Comparison of ENCODE assay signal across 20 cellular contexts in genomic region chr7:45889367-45890067, GRCh38. TPM values are rescaled to one million over a fixed set of nuclear protein-coding genes. Genes with fewer than 3 reads are reported as not detected.
DNase-seq lines count a peak whose midpoint lies in the region; ATAC-seq and TF ChIP-seq lines count a peak whose summit lies in the region.
"Had no signal": no experiment of that assay in that cellular context is flagged by ENCODE, and none has a peak within 500 bp of the region (broad histone marks: within the 10 kb centered on the region; RNA-seq: fewer than 3 reads in every experiment).

No MANE protein-coding gene starts in this region.

- peak; percentile 62 for TF ChIP-seq POLR2A in right lobe of liver (IDR thresholded peaks at IDR 0.05)

- H3K9ac ChIP-seq in SK-N-SH, result no peak overlapping the region

- H3K4me1 Mint-ChIP-seq in type B pancreatic cell (ENCODE audit: unreplicated experiment), result peaks cover 6% of the 10 kb centered on the region
- peaks cover 2% of the 10 kb centered on the region for H3K4me1 Mint-ChIP-seq in activated CD4-positive, alpha-beta memory T cell treated with anti-CD3 and anti-CD28 coated beads, Interleukin-2, amount 10 ng/mL, durations not matched to agents 7 days and 5 days
- H3K4me1 Mint-ChIP-seq: immature natural killer cell; stimulated activated effector memory CD8-positive, alpha-beta T cell treated with anti-CD3 and anti-CD28 coated beads, Interleukin-12 subunit alpha, Interleukin-12 subunit beta, amount 100 ng/mL, for 72 hours had no signal

- no peaks in the 10 kb centered on the region for H3K36me3 Mint-ChIP-seq in type B pancreatic cell
- H3K36me3 Mint-ChIP-seq in activated CD4-positive, alpha-beta memory T cell treated with anti-CD3 and anti-CD28 coated beads, Interleukin-2, amount 10 ng/mL, durations not matched to agents 7 days and 5 days (ENCODE audit: low read depth), result no peaks in the 10 kb centered on the region
- H3K36me3 Mint-ChIP-seq: activated naive CD8-positive, alpha-beta T cell; immature natural killer cell; naive thymus-derived CD4-positive, alpha-beta T cell; stimulated activated effector memory CD8-positive, alpha-beta T cell treated with anti-CD3 and anti-CD28 coated beads, Interleukin-12 subunit alpha, Interleukin-12 subunit beta, amount 100 ng/mL, for 72 hours had no signal

- intact Hi-C loops in right lobe of liver (cut with DNase I), result loop anchor here in 1 of 2 donors (10.0 kb wide), 1 partner anchor 185 kb away; no protein-coding TSS in a partner anchor

- H3K36me3 ChIP-seq in SK-N-SH (replicated peaks in 1 of 2; ENCODE audit: control insufficient read depth in 1 of 2, insufficient read depth in 2 of 2, low read length in 1 of 2) (no peaks in the 10 kb centered on the region), right lobe of liver (peaks cover 0 to 31% (median 9%) of the 10 kb centered on the region in 4 donors)
- H3K36me3 ChIP-seq: brain microvascular endothelial cell, lower lobe of right lung, thoracic aorta had no signal

- no peak for TF ChIP-seq CTCF in SK-N-SH (IDR thresholded peaks at IDR 0.05)
- no peak for TF ChIP-seq CTCF in choroid plexus epithelial cell (conservative IDR thresholded peaks at IDR 0.05; ENCODE audit: low read depth, low read length)
- TF ChIP-seq CTCF in right lobe of liver (IDR thresholded peaks at IDR 0.05), result no peak
- TF ChIP-seq CTCF in type B pancreatic cell (conservative IDR thresholded peaks at IDR 0.05), result no peak

- no peak for DNase-seq in SK-N-SH
- peak; percentile 36 for DNase-seq in choroid plexus epithelial cell (ENCODE audit: low read depth)
- DNase-seq in right lobe of liver, result no peak
- no peak for DNase-seq in type B pancreatic cell (ENCODE audit: extremely low spot score, unreplicated experiment)
- no peak for DNase-seq in AG08395 (ENCODE audit: low spot score)
- DNase-seq in SKM-1 treated with dmso at 0.1 percent for 144 hours (lab: John Stamatoyannopoulos, UW; ENCODE audit: unreplicated experiment), result no peak
- no peak for DNase-seq in activated CD4-positive, alpha-beta memory T cell treated with anti-CD3 and anti-CD28 coated beads, Interleukin-2, amount 10 ng/mL, durations not matched to agents 7 days and 5 days
- DNase-seq: activated CD8-positive, alpha-beta memory T cell treated with anti-CD3 and anti-CD28 coated beads for 24 hours; brain microvascular endothelial cell; C1 segment of cervical spinal cord; immature natural killer cell; lower lobe of right lung; naive thymus-derived CD4-positive, alpha-beta T cell; NCI-H187 had no signal

- H3K27me3 ChIP-seq in SK-N-SH (ENCODE audit: insufficient read depth) (peaks cover 7% of the 10 kb centered on the region; the same call in 1 of the 2 replicates), right lobe of liver (no peaks in the 10 kb centered on the region)
- H3K27me3 ChIP-seq: brain microvascular endothelial cell had no signal

- no peak overlapping the region for H3K27ac Mint-ChIP-seq in type B pancreatic cell
- H3K27ac Mint-ChIP-seq in activated CD4-positive, alpha-beta memory T cell treated with anti-CD3 and anti-CD28 coated beads, Interleukin-2, amount 10 ng/mL, durations not matched to agents 7 days and 5 days, result no peak overlapping the region
- H3K27ac Mint-ChIP-seq: activated naive CD8-positive, alpha-beta T cell; immature natural killer cell; naive thymus-derived CD4-positive, alpha-beta T cell; stimulated activated effector memory CD8-positive, alpha-beta T cell treated with anti-CD3 and anti-CD28 coated beads, Interleukin-12 subunit alpha, Interleukin-12 subunit beta, amount 100 ng/mL, for 72 hours had no signal

- no peak overlapping the region for H3K4me3 ChIP-seq in SK-N-SH (ENCODE audit: low read depth in 2 of 2, low read length in 1 of 2)
- peak overlapping the region; percentile 57 for H3K4me3 ChIP-seq in choroid plexus epithelial cell (ENCODE audit: low read depth, low read length)
- peak overlapping the region; percentile 48 to 64 (median 64) for H3K4me3 ChIP-seq in right lobe of liver

- H3K27ac ChIP-seq in SK-N-SH (ENCODE audit: low read depth in 2 of 2, low read length in 1 of 2) (no peak overlapping the region), right lobe of liver (peak overlapping the region; percentile 93 to 98 (median 98))
- H3K27ac ChIP-seq: brain microvascular endothelial cell, lower lobe of right lung, thoracic aorta had no signal

- H3F3A ChIP-seq in SK-N-SH (replicated peaks; ENCODE audit: insufficient read depth), result no peaks in the 10 kb centered on the region

- H3K4me2 ChIP-seq in SK-N-SH, result 0 out of 2 replicates have a peak overlapping the region, but pooled peaks have one; percentile 76

- 74% methylated on average over 8 of the region's 8 CpGs for WGBS in SK-N-SH (ENCODE audit: low lambda C conversion rate)
- 37% methylated on average over 8 of the region's 8 CpGs for WGBS in right lobe of liver (ENCODE audit: insufficient coverage, low coverage, low lambda C conversion rate, missing lambda C conversion rate)

- no peaks in the 10 kb centered on the region for H3K79me2 ChIP-seq in SK-N-SH (ENCODE audit: insufficient read depth)

- no peak for TF ChIP-seq EP300 in SK-N-SH (IDR thresholded peaks at IDR 0.05; ENCODE audit: borderline replicate concordance in 1 of 2, low read depth in 1 of 2, low read length in 1 of 2)

- ATAC-seq in SK-N-SH treated with all-trans-retinoic acid at 6 μM for 48 hours (no peak), right lobe of liver (no peak)
- ATAC-seq: naive thymus-derived CD4-positive, alpha-beta T cell; stimulated activated effector memory CD8-positive, alpha-beta T cell treated with anti-CD3 and anti-CD28 coated beads, Interleukin-12 subunit alpha, Interleukin-12 subunit beta, amount 100 ng/mL, for 72 hours had no signal

- H3K4me3 Mint-ChIP-seq in type B pancreatic cell, result peak overlapping the region; percentile 65
- no peak overlapping the region for H3K4me3 Mint-ChIP-seq in activated CD4-positive, alpha-beta memory T cell treated with anti-CD3 and anti-CD28 coated beads, Interleukin-2, amount 10 ng/mL, durations not matched to agents 7 days and 5 days
- H3K4me3 Mint-ChIP-seq: activated naive CD8-positive, alpha-beta T cell; immature natural killer cell; naive thymus-derived CD4-positive, alpha-beta T cell; stimulated activated effector memory CD8-positive, alpha-beta T cell treated with anti-CD3 and anti-CD28 coated beads, Interleukin-12 subunit alpha, Interleukin-12 subunit beta, amount 100 ng/mL, for 72 hours had no signal

- CTCF ChIA-PET in SK-N-SH (lab: Yijun Ruan, JAX), result interaction anchor here (1.3 to 7.2 kb wide), 6 partner anchors 10 to 1291 kb away, joined by 5 to 53 read pairs (median 18); partner anchors contain the start of gene IGFBP3
- CTCF ChIA-PET in activated CD4-positive, alpha-beta memory T cell treated with anti-CD3 and anti-CD28 coated beads, Interleukin-2, amount 10 ng/mL, durations not matched to agents 7 days and 5 days (lab: Charles Lee), result no interaction called here

- no peak for TF ChIP-seq RAD21 in SK-N-SH (IDR thresholded peaks at IDR 0.05; ENCODE audit: low read length)

- H3K9me3 Mint-ChIP-seq in type B pancreatic cell, result no peaks in the 10 kb centered on the region
- H3K9me3 Mint-ChIP-seq in activated CD4-positive, alpha-beta memory T cell treated with anti-CD3 and anti-CD28 coated beads, Interleukin-2, amount 10 ng/mL, durations not matched to agents 7 days and 5 days, result no peaks in the 10 kb centered on the region
- H3K9me3 Mint-ChIP-seq: immature natural killer cell; stimulated activated effector memory CD8-positive, alpha-beta T cell treated with anti-CD3 and anti-CD28 coated beads, Interleukin-12 subunit alpha, Interleukin-12 subunit beta, amount 100 ng/mL, for 72 hours had no signal

- H3K4me1 ChIP-seq in SK-N-SH (ENCODE audit: control insufficient read depth in 1 of 2, insufficient read depth in 2 of 2, low read depth in 1 of 2, low read length in 1 of 2) (peaks cover 0 to 8% of the 10 kb centered on the region in 2 experiments; a peak in 1 of 4 replicates), right lobe of liver (peaks cover 0 to 39% (median 14%) of the 10 kb centered on the region in 4 donors)

- H3K9me2 ChIP-seq in SK-N-SH, result no peaks in the 10 kb centered on the region

- POLR2A ChIA-PET in SK-N-SH (lab: Yijun Ruan, JAX), result no interaction called here
- POLR2A ChIA-PET in activated CD4-positive, alpha-beta memory T cell treated with anti-CD3 and anti-CD28 coated beads, Interleukin-2, amount 10 ng/mL, durations not matched to agents 7 days and 5 days (lab: Charles Lee), result no interaction called here

- H2AFZ ChIP-seq in SK-N-SH (ENCODE audit: low read depth), result no peak overlapping the region

- no peaks in the 10 kb centered on the region for H3K9me3 ChIP-seq in SK-N-SH
- H3K9me3 ChIP-seq in right lobe of liver, result no peaks in the 10 kb centered on the region
- H3K9me3 ChIP-seq: lower lobe of right lung, thoracic aorta had no signal

- H4K20me1 ChIP-seq in SK-N-SH (ENCODE audit: insufficient read depth), result no peaks in the 10 kb centered on the region

- peaks cover 79% of the 10 kb centered on the region for H3K27me3 Mint-ChIP-seq in type B pancreatic cell
- H3K27me3 Mint-ChIP-seq in activated CD4-positive, alpha-beta memory T cell treated with anti-CD3 and anti-CD28 coated beads, Interleukin-2, amount 10 ng/mL, durations not matched to agents 7 days and 5 days, result peaks cover 53% of the 10 kb centered on the region

RNA-seq across cellular contexts. Expression of gene IGFBP1, which starts 1.2 kb away (rescaled TPM):
- polyA plus RNA-seq in SK-N-SH (2012; rRNA removed), result not detected in 2 replicates
- not detected in 2 replicates for polyA plus RNA-seq in SK-N-SH (2012; cell fraction: cytosol; rRNA removed)
- not detected in 2 replicates for polyA plus RNA-seq in SK-N-SH (2012; cell fraction: nucleus; rRNA removed)
- 100 to 1,000 TPM in 5 of 6 experiments, 1 to 10 TPM in 1; 7.7 to 566 (median 283) TPM for total RNA-seq in right lobe of liver
- 0.75 and 3.1 TPM in 2 replicates for total RNA-seq in type B pancreatic cell (ENCODE audit: low replicate concordance)
- total RNA-seq in activated CD4-positive, alpha-beta memory T cell treated with anti-CD3 and anti-CD28 coated beads, Interleukin-2, amount 10 ng/mL, durations not matched to agents 7 days and 5 days, result not detected
- total RNA-seq: lower lobe of right lung; naive thymus-derived CD4-positive, alpha-beta T cell; thoracic aorta had no signal
- polyA plus RNA-seq: esophagus; immature natural killer cell; naive thymus-derived CD4-positive, alpha-beta T cell had no signal

RNA-seq across cellular contexts. Expression of gene CCDC201, which starts 16.6 kb away (rescaled TPM):
- polyA plus RNA-seq in SK-N-SH (2012; rRNA removed), result not detected in 2 replicates
- not detected in 2 replicates for polyA plus RNA-seq in SK-N-SH (2012; cell fraction: cytosol; rRNA removed)
- not detected in 2 replicates for polyA plus RNA-seq in SK-N-SH (2012; cell fraction: nucleus; rRNA removed)
- total RNA-seq in right lobe of liver (under 1 TPM in 1 of 6 experiments, not detected in 5; 0.07 TPM), type B pancreatic cell (ENCODE audit: low replicate concordance) (not detected in 2 replicates)
- total RNA-seq in activated CD4-positive, alpha-beta memory T cell treated with anti-CD3 and anti-CD28 coated beads, Interleukin-2, amount 10 ng/mL, durations not matched to agents 7 days and 5 days, result not detected
- total RNA-seq: dorsolateral prefrontal cortex; lower lobe of right lung; naive thymus-derived CD4-positive, alpha-beta T cell; thoracic aorta had no signal
- polyA plus RNA-seq: esophagus; immature natural killer cell; naive thymus-derived CD4-positive, alpha-beta T cell had no signal

RNA-seq across cellular contexts. Expression of gene IGFBP3, which starts 31.6 kb away (rescaled TPM):
- 51.2 and 80.3 TPM in 2 replicates for polyA plus RNA-seq in SK-N-SH (2012; rRNA removed)
- polyA plus RNA-seq in SK-N-SH (2012; cell fraction: cytosol; rRNA removed), result 58.5 and 59.1 TPM in 2 replicates
- 80.5 and 102 TPM in 2 replicates for polyA plus RNA-seq in SK-N-SH (2012; cell fraction: nucleus; rRNA removed)
- total RNA-seq in right lobe of liver, result 100 to 1,000 TPM in 5 of 6 experiments, 10 to 100 TPM in 1; 85.9 to 321 (median 183) TPM
- 336 and 1,244 TPM in 2 replicates for total RNA-seq in type B pancreatic cell (ENCODE audit: low replicate concordance)
- 10 to 100 TPM; 12.1 to 13.2 TPM for total RNA-seq in activated CD4-positive, alpha-beta memory T cell treated with anti-CD3 and anti-CD28 coated beads, Interleukin-2, amount 10 ng/mL, durations not matched to agents 7 days and 5 days

Comparison
In these comparisons a context has a peak if more than half of its experiments do, and no peak if none do; other contexts are left out.
1. H3K27ac ChIP-seq: peak in right lobe of liver (3 of 3); none in SK-N-SH (0 of 2).
2. H3K4me3 ChIP-seq: peak in choroid plexus epithelial cell (single experiment) and right lobe of liver (3 of 3); none in SK-N-SH (0 of 2).
3. RNA of gene IGFBP3, which starts 31.6 kb away (total RNA-seq): 336 to 1,244 TPM in type B pancreatic cell and 85.9 to 321 TPM in right lobe of liver; 12.1 to 13.2 TPM in activated CD4-positive, alpha-beta memory T cell treated with anti-CD3 and anti-CD28 coated beads, Interleukin-2, amount 10 ng/mL, durations not matched to agents 7 days and 5 days; every median in the first group is over 4 times any median in the second.